Comparison of ENCODE assay signal across 20 cellular contexts in genomic region chr2:121627525-121628050, GRCh38. TPM values are rescaled to one million over a fixed set of nuclear protein-coding genes. Genes with fewer than 3 reads are reported as not detected.
A peak's percentile ranks its signal among the peaks of the same experiment; 100 is the strongest.
DNase-seq lines count a peak whose midpoint lies in the region; TF ChIP-seq lines count a peak whose summit lies in the region.
"Had no signal": no experiment of that assay in that cellular context is flagged by ENCODE, and none has a peak within 500 bp of the region (broad histone marks: within the 10 kb centered on the region; RNA-seq: fewer than 3 reads in every experiment).

No MANE protein-coding gene starts in this region.

- peaks cover 28% of the 10 kb centered on the region for H3K4me1 ChIP-seq in adipocyte (ENCODE audit: control insufficient read depth, insufficient read depth, low read length)
- H3K4me1 ChIP-seq in left ventricle myocardium inferior: peaks cover 48% of the 10 kb centered on the region
- H3K4me1 ChIP-seq in prostate gland (replicated peaks): no peaks in the 10 kb centered on the region

- H3K27me3 ChIP-seq in adipocyte (replicated peaks; ENCODE audit: control insufficient read depth, insufficient read depth, low read length) (no peaks in the 10 kb centered on the region), left ventricle myocardium inferior (ENCODE audit: low read depth) (no peaks in the 10 kb centered on the region), prostate gland (replicated peaks; ENCODE audit: insufficient read depth) (no peaks in the 10 kb centered on the region)
- H3K27me3 ChIP-seq: BLaER1 treated with 17β-estradiol and CSF1 and Interleukin-3, amounts not matched to agents 10 nM and 100 nM; ovary had no signal

- H3K27ac ChIP-seq in 22Rv1 (peak overlapping the region; percentile 51), left ventricle myocardium inferior (replicated peaks) (peak overlapping the region; percentile 82), prostate gland (peak overlapping the region; percentile 40 to 73)
- H3K27ac ChIP-seq: BLaER1 treated with 17β-estradiol and CSF1 and Interleukin-3, amounts not matched to agents 10 nM and 100 nM; ovary; SK-N-MC had no signal

- intact Hi-C loops in left ventricle myocardium inferior (cut with micrococcal nuclease) (no loop called here), prostate gland (cut with DNase I) (no loop called here)

- no peak for TF ChIP-seq CTCF in 22Rv1 (IDR thresholded peaks at IDR 0.05)
- no peak for TF ChIP-seq CTCF in left ventricle myocardium inferior (IDR thresholded peaks at IDR 0.05; ENCODE audit: borderline replicate concordance)
- no peak for TF ChIP-seq CTCF in prostate gland (IDR thresholded peaks at IDR 0.05)

- 70% methylated on average over 4 of the region's 4 CpGs for WGBS in prostate gland

- no peak for TF ChIP-seq POLR2A in prostate gland (IDR thresholded peaks at IDR 0.05)

- peak overlapping the region; percentile 74 for H3K9ac ChIP-seq in adipocyte (ENCODE audit: low read length)
- H3K9ac ChIP-seq: BLaER1 treated with 17β-estradiol and CSF1 and Interleukin-3, amounts not matched to agents 10 nM and 100 nM had no signal

- H3K36me3 ChIP-seq in adipocyte (ENCODE audit: control insufficient read depth, insufficient read depth, low read length, severe bottlenecking) (peaks cover 4% of the 10 kb centered on the region), left ventricle myocardium inferior (no peaks in the 10 kb centered on the region), prostate gland (no peaks in the 10 kb centered on the region)
- H3K36me3 ChIP-seq: ovary had no signal

- no peak for DNase-seq in adipocyte (ENCODE audit: low read depth)
- DNase-seq in left ventricle myocardium inferior: no peak
- no peak for DNase-seq in prostate gland (ENCODE audit: low spot score)
- no peak for DNase-seq in activated gamma-delta T cell treated with Interleukin-2 at 50 U/mL for 16 hours
- DNase-seq in NCI-H146 treated with DMSO at 0.1 percent for 48 hours (lab: John Stamatoyannopoulos, UW; ENCODE audit: unreplicated experiment): no peak
- DNase-seq in NCI-H510A treated with DMSO at 0.1 percent for 48 hours (lab: John Stamatoyannopoulos, UW): no peak
- no peak for DNase-seq in H4 (ENCODE audit: low spot score)
- DNase-seq: activated CD4-positive, alpha-beta T cell treated with anti-CD3 and anti-CD28 coated beads for 1 hour; DMS 273 treated with DMSO at 0.1 percent for 48 hours; effector memory CD8-positive, alpha-beta T cell; HFFc6; Kasumi-1; NCI-H1105 treated with DMSO at 0.1 percent for 48 hours; NCI-H2171; NCI-H82; stimulated activated CD8-positive, alpha-beta memory T cell treated with anti-CD3 and anti-CD28 coated beads, Interleukin-4, amount 100 ng/mL, for 48 hours had no signal

- H3K9me3 ChIP-seq in adipocyte (ENCODE audit: control insufficient read depth, low read length) (peaks cover 6% of the 10 kb centered on the region), left ventricle myocardium inferior (replicated peaks) (peaks cover 9% of the 10 kb centered on the region), prostate gland (no peaks in the 10 kb centered on the region)
- H3K9me3 ChIP-seq: ovary had no signal

- H3K4me3 ChIP-seq in adipocyte (ENCODE audit: low read length): peak overlapping the region; percentile 62
- H3K4me3 ChIP-seq in left ventricle myocardium inferior: peak overlapping the region; percentile 26
- H3K4me3 ChIP-seq in prostate gland: no peak overlapping the region
- H3K4me3 ChIP-seq: BLaER1 treated with 17β-estradiol and CSF1 and Interleukin-3, amounts not matched to agents 10 nM and 100 nM; ovary; SK-N-MC had no signal

RNA-seq across cellular contexts. Expression of gene CLASP1, which starts 21.7 kb away (rescaled TPM):
- 60.1 TPM for total RNA-seq in left ventricle myocardium inferior
- total RNA-seq in prostate gland: 10 to 100 TPM; 44.4 to 90.2 TPM
- total RNA-seq in H4 (2014; rRNA removed; shearing (Covaris generic)): 29.2 and 33.6 TPM in 2 replicates

Comparison
In these comparisons a context has a peak if more than half of its experiments do, and no peak if none do; other contexts are left out.
1. H3K4me3 ChIP-seq: peak in adipocyte (single experiment) and left ventricle myocardium inferior (single experiment); none in prostate gland (0 of 2).
2. Peak in every context shown above with its lines, with median percentiles within 50 percentile points of each other: H3K27ac ChIP-seq.